9 cellular contexts compared by ENCODE assay signal in genomic region chr22:36325163-36326031, GRCh38.
A peak's percentile ranks its signal among the peaks of the same experiment; 100 is the strongest.
DNase-seq lines count a peak whose midpoint lies in the region; ATAC-seq and TF ChIP-seq lines count a peak whose summit lies in the region.
"Had no signal": no experiment of that assay in that cellular context is flagged by ENCODE, and none has a peak within 500 bp of the region (broad histone marks: within the 10 kb centered on the region; RNA-seq: fewer than 3 reads in every experiment).

No MANE protein-coding gene starts in this region.

- peak; percentile 52 for ATAC-seq in omental fat pad (ENCODE audit: low FRiP score)
- no peak for ATAC-seq in activated CD4-positive, CD25-positive, alpha-beta regulatory T cell treated with anti-CD3 and anti-CD28 coated beads, Interleukin-2, amount 50 U/mL, for 24 hours

- peak; percentile 79 for DNase-seq in AG08395 (ENCODE audit: low spot score)
- DNase-seq in RPMI7951 (ENCODE audit: low read depth), result peak; percentile 89
- DNase-seq in omental fat pad (ENCODE audit: low spot score), result no peak
- no peak for DNase-seq in medulla oblongata (ENCODE audit: extremely low spot score)
- DNase-seq in germinal center (ENCODE audit: low spot score), result no peak
- DNase-seq in activated effector memory CD4-positive, alpha-beta T cell treated with anti-CD3 and anti-CD28 coated beads, Interleukin-2, amount 50 U/mL, for 16 hours, result no peak
- DNase-seq: activated CD4-positive, alpha-beta T cell treated with anti-CD3 and anti-CD28 coated beads for 48 hours had no signal

- no peak overlapping the region for H3K4me3 ChIP-seq in esophagus (ENCODE audit: low read depth in 1 of 2, low read length in 2 of 2)

- H3K4me1 ChIP-seq in esophagus (ENCODE audit: control insufficient read depth in 2 of 2, insufficient read depth in 2 of 2, low read length in 1 of 2), result peaks cover 20 to 53% of the 10 kb centered on the region in 2 donors

- no peaks in the 10 kb centered on the region for H3K9me3 ChIP-seq in esophagus (ENCODE audit: control insufficient read depth in 2 of 2, insufficient read depth in 1 of 2, low read depth in 1 of 2, low read length in 1 of 2)

- H3K27me3 ChIP-seq in esophagus (ENCODE audit: control insufficient read depth in 1 of 2, insufficient read depth in 2 of 2, low read length in 2 of 2), result no peaks in the 10 kb centered on the region

- WGBS in esophagus, 2 donors, result 50 to 54% methylated on average over 27 of the region's 27 CpGs

- H3K36me3 ChIP-seq in esophagus (ENCODE audit: control insufficient read depth in 2 of 2, insufficient read depth in 2 of 2, low read length in 1 of 2), result peaks cover 21 to 55% of the 10 kb centered on the region in 2 donors

- H3K27ac ChIP-seq in esophagus (ENCODE audit: low read depth in 2 of 2, low read length in 1 of 2), result peak overlapping the region; percentile 86 to 99

- TF ChIP-seq CTCF in omental fat pad (IDR thresholded peaks at IDR 0.05), result no peak

Comparison
In these comparisons a context has a peak if more than half of its experiments do, and no peak if none do; other contexts are left out.
1. DNase-seq: peak in AG08395 (single experiment) and RPMI7951 (single experiment); none in omental fat pad (single experiment), medulla oblongata (single experiment), germinal center (single experiment) and activated effector memory CD4-positive, alpha-beta T cell treated with anti-CD3 and anti-CD28 coated beads, Interleukin-2, amount 50 U/mL, for 16 hours (single experiment).